8 cellular contexts compared by ENCODE assay signal in genomic region chr4:2535386-2536192, GRCh38. TPM values are rescaled to one million over a fixed set of nuclear protein-coding genes. Genes with fewer than 3 reads are reported as not detected.
DNase-seq lines count a peak whose midpoint lies in the region; FAIRE-seq and TF ChIP-seq lines count a peak whose summit lies in the region.

No MANE protein-coding gene starts in this region.

- H3K4me3 ChIP-seq in endothelial cell of umbilical vein (replicated peaks in 1 of 3; ENCODE audit: insufficient read depth in 1 of 3, low read depth in 1 of 3, low read length in 3 of 3) (peak overlapping the region; percentile 8 to 76 (median 46)), mononuclear cell (ENCODE audit: low read length) (peak overlapping the region; percentile 57)

- TF ChIP-seq POLR2A in endothelial cell of umbilical vein (IDR thresholded peaks at IDR 0.05; ENCODE audit: low read depth, low read length), result peak; percentile 66

- H3K4me1 ChIP-seq in endothelial cell of umbilical vein (ENCODE audit: control insufficient read depth, extremely low read depth, insufficient read depth, low read length), result peaks cover 9% of the 10 kb centered on the region
- peaks cover 31% of the 10 kb centered on the region for H3K4me1 ChIP-seq in mononuclear cell (ENCODE audit: insufficient read depth, low read length)

- no peaks in the 10 kb centered on the region for H3K9me1 ChIP-seq in endothelial cell of umbilical vein (replicated peaks; ENCODE audit: control insufficient read depth, extremely low read depth, insufficient read depth, low read length)

- peaks cover 36% of the 10 kb centered on the region for H3K79me2 ChIP-seq in endothelial cell of umbilical vein (ENCODE audit: control insufficient read depth, insufficient read depth, low read length)

- BruUV-seq in endothelial cell of umbilical vein (replicated peaks; lab: Mats Ljungman, UMichigan), result TSS peak; percentile 77

- H3K27me3 ChIP-seq in endothelial cell of umbilical vein (ENCODE audit: control insufficient read depth in 2 of 2, insufficient read depth in 2 of 2, low read length in 2 of 2) (no peaks in the 10 kb centered on the region), mononuclear cell (ENCODE audit: insufficient read depth, low read length) (no peaks in the 10 kb centered on the region)

- peak overlapping the region; percentile 19 for H2AFZ ChIP-seq in endothelial cell of umbilical vein (ENCODE audit: low read depth, low read length)

- TF ChIP-seq CTCF in endothelial cell of umbilical vein (IDR thresholded peaks at IDR 0.05; ENCODE audit: extremely low read depth in 1 of 2, insufficient read depth in 1 of 2, low read depth in 1 of 2, low read length in 2 of 2), result no peak

- DNase-seq in ELF-1 (ENCODE audit: low read depth, low spot score) (peak; percentile 70), GOT3 (lab: John Stamatoyannopoulos, UW) (peak; percentile 10), NCI-H69 (lab: John Stamatoyannopoulos, UW) (peak; percentile 29), endothelial cell of umbilical vein (ENCODE audit: low read depth, low spot score) (no peak), 8988T (no peak)
- peak; percentile 6 for DNase-seq in activated CD8-positive, alpha-beta memory T cell treated with anti-CD3 and anti-CD28 coated beads, Interleukin-2, amount 50 U/mL, for 24 hours (ENCODE audit: extremely low read depth)
- DNase-seq in stimulated activated CD8-positive, alpha-beta memory T cell treated with anti-CD3 and anti-CD28 coated beads, Interleukin-4, amount 100 ng/mL, for 24 hours (ENCODE audit: low read depth), result peak; percentile 37

- no peaks in the 10 kb centered on the region for H3K9me3 ChIP-seq in endothelial cell of umbilical vein (replicated peaks; ENCODE audit: control insufficient read depth, insufficient read depth, low read length)
- H3K9me3 ChIP-seq in mononuclear cell (ENCODE audit: low read depth, low read length), result no peaks in the 10 kb centered on the region

- peak overlapping the region; percentile 89 for H3K9ac ChIP-seq in endothelial cell of umbilical vein (replicated peaks; ENCODE audit: extremely low read depth, insufficient read depth, low read length)

- peak; percentile 47 for FAIRE-seq in endothelial cell of umbilical vein (lab: Jason Lieb, UNC)

- peak overlapping the region; percentile 60 for H3K4me2 ChIP-seq in endothelial cell of umbilical vein (ENCODE audit: insufficient read depth, low read length)

- intact Hi-C loops in endothelial cell of umbilical vein (cut with micrococcal nuclease), result loop anchor here (2.0 to 10.0 kb wide), 4 partner anchors 67 to 277 kb away; partner anchors contain the start of genes RNF4 and TNIP2

- POLR2A ChIA-PET in endothelial cell of umbilical vein (lab: Charles Lee), result interaction anchor here (0.6 to 0.9 kb wide), 2 partner anchors 17 to 271 kb away, joined by 3 read pairs; no protein-coding TSS in a partner anchor

- peak overlapping the region; percentile 81 for H3K27ac ChIP-seq in endothelial cell of umbilical vein (ENCODE audit: insufficient read depth, low read depth, low read length)

- H3K36me3 ChIP-seq in endothelial cell of umbilical vein (ENCODE audit: control insufficient read depth in 2 of 2, extremely low read depth in 1 of 2, insufficient read depth in 2 of 2, low read length in 2 of 2), result no peaks in the 10 kb centered on the region

- CTCF ChIA-PET in endothelial cell of umbilical vein (lab: Charles Lee), result interaction anchor here (1.1 to 1.6 kb wide), 3 partner anchors 11 to 65 kb away, joined by 3 to 6 read pairs (median 5); no protein-coding TSS in a partner anchor

- dilution Hi-C loops in endothelial cell of umbilical vein (cut with MboI; ENCODE audit: extremely low pct_ligation_motif_present, low sequenced_read_pairs), result no loop called here

- H4K20me1 ChIP-seq in endothelial cell of umbilical vein (replicated peaks; ENCODE audit: control insufficient read depth, extremely low read depth, insufficient read depth, low read length), result no peaks in the 10 kb centered on the region

TF ChIP-seq in endothelial cell of umbilical vein, 7 proteins besides CTCF, POLR2A, EP300 and RAD21:
- TF ChIP-seq JUN (IDR thresholded peaks at IDR 0.05; ENCODE audit: borderline replicate concordance, insufficient read depth, insufficient read length, low read depth) (no peak), POLR2AphosphoS5 (IDR thresholded peaks at IDR 0.05; ENCODE audit: insufficient read depth, low read depth, low read length) (peak; percentile 71)

RNA-seq across cellular contexts. Expression of gene FAM193A, which starts 0.9 kb away (rescaled TPM):
- total RNA-seq in endothelial cell of umbilical vein (32.0 and 32.1 TPM in 2 replicates), mononuclear cell (21.0 TPM)
- 12.3 TPM in 2 replicates for polyA plus RNA-seq in endothelial cell of umbilical vein
- polyA plus RNA-seq in endothelial cell of umbilical vein (2011; cell fraction: cytosol; rRNA removed), result 11.5 and 12.2 TPM in 2 replicates
- 37.7 and 38.6 TPM in 2 replicates for polyA plus RNA-seq in endothelial cell of umbilical vein (2011; cell fraction: nucleus; rRNA removed)
- 13.8 and 13.9 TPM in 2 replicates for polyA plus RNA-seq in endothelial cell of umbilical vein (2012)
- 23.4 and 26.9 TPM in 2 replicates for polyA minus RNA-seq in endothelial cell of umbilical vein
- polyA minus RNA-seq in endothelial cell of umbilical vein (2011; cell fraction: cytosol; rRNA and poly(A)+ RNA removed), result 9.9 TPM
- 44.1 and 45.2 TPM in 2 replicates for polyA minus RNA-seq in endothelial cell of umbilical vein (2011; cell fraction: nucleus; rRNA and poly(A)+ RNA removed)

Comparison
In these comparisons a context has a peak if more than half of its experiments do, and no peak if none do; other contexts are left out.
1. DNase-seq: peak in ELF-1 (single experiment), GOT3 (single experiment), NCI-H69 (single experiment), activated CD8-positive, alpha-beta memory T cell treated with anti-CD3 and anti-CD28 coated beads, Interleukin-2, amount 50 U/mL, for 24 hours (single experiment) and stimulated activated CD8-positive, alpha-beta memory T cell treated with anti-CD3 and anti-CD28 coated beads, Interleukin-4, amount 100 ng/mL, for 24 hours (single experiment); none in endothelial cell of umbilical vein (single experiment) and 8988T (single experiment).